ENCODE assay signal across 8 cellular contexts in the genomic region with DNA sequence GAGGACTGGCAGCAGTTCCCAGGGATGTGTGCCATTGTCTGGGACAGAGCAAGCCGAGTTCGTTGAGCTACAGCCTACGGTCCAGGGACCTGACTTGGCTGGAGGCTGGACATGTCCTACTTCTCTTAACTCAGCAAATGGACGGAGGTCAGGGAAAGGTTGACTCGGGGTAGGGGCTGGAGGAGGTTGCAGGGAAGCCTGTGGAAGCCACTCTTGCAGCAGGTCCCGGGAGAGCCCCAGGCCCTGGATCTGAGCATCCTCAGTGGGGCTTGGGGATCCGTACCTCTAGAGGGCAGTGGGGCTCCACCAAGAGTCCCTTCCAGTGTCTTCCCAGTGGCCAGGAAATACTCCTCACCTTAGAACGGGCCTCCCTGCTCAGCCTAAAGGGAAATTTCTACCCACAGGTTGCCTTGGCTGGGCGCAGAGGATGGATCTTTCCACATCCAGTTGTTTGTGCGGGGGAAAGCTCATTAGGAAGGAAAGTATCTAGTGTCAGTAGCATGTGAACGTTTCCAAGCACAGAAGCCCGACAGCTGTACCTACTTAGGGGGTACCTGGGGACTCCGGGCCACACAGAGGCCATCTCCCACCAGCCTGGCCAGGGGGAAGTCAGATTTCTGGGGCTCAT.
DNase-seq lines count a peak whose midpoint lies in the region; ATAC-seq and TF ChIP-seq lines count a peak whose summit lies in the region.

No MANE protein-coding gene starts in this region.

- H3K27ac Mint-ChIP-seq in Calu3 (ENCODE audit: unreplicated experiment) (no peak overlapping the region), neural crest cell (ENCODE audit: unreplicated experiment) (peak overlapping the region; percentile 81)

- no peak for TF ChIP-seq EP300 in stomach (IDR thresholded peaks at IDR 0.05)

- H3K9me3 ChIP-seq in OCI-LY1 (ENCODE audit: low read length) (no peaks in the 10 kb centered on the region), stomach (no peaks in the 10 kb centered on the region)

- TF ChIP-seq CTCF in Calu3 (IDR thresholded peaks at IDR 0.05; ENCODE audit: unreplicated experiment) (peak; percentile 87), OCI-LY1 (IDR thresholded peaks at IDR 0.05; ENCODE audit: low read length) (peak; percentile 78), neural crest cell (conservative IDR thresholded peaks at IDR 0.05) (peak; percentile 81), stomach (IDR thresholded peaks at IDR 0.05) (peak in 5 of 7 experiments; percentile 74 to 84 (median 75))

- H3K36me3 ChIP-seq in OCI-LY1 (ENCODE audit: insufficient read depth, low read length) (no peaks in the 10 kb centered on the region), stomach (no peaks in the 10 kb centered on the region)

- no peaks in the 10 kb centered on the region for H3F3A ChIP-seq in OCI-LY1 (ENCODE audit: insufficient read depth, low read length)

- peak; percentile 89 for DNase-seq in Calu3
- DNase-seq in activated T-cell treated with anti-CD3 and anti-CD28 coated beads, Interleukin-2, amount 50 U/mL, for 4 hours, result peak; percentile 55
- peak; percentile 44 for DNase-seq in fibroblast of gingiva (ENCODE audit: low read depth)
- DNase-seq in neural crest cell (ENCODE audit: low read depth, low spot score), result peak; percentile 61
- DNase-seq in stomach, result peak; percentile 78

- no peak for TF ChIP-seq POLR2A in stomach (IDR thresholded peaks at IDR 0.05)

- 37 to 45% (median 39%) methylated on average over 10 to 13 of the region's 13 CpGs for WGBS in stomach, 5 donors

- no TSS peak for BruUV-seq in Calu3 (replicated peaks; lab: Mats Ljungman, UMichigan)

- peak; percentile 48 for ATAC-seq in HG02870 (IDR thresholded peaks at IDR 0.05; ENCODE audit: unreplicated experiment)
- peak; percentile 85 to 91 for ATAC-seq in activated T-cell treated with anti-CD3 and anti-CD28 coated beads, Interleukin-2, amount 50 U/mL, for 4 hours
- no peak for ATAC-seq in GM21390 (IDR thresholded peaks at IDR 0.05; ENCODE audit: unreplicated experiment)

- H3K4me3 ChIP-seq in OCI-LY1 (ENCODE audit: low read depth, low read length, poor library complexity, severe bottlenecking) (no peak overlapping the region), stomach (no peak overlapping the region)

- H3K79me2 ChIP-seq in OCI-LY1 (ENCODE audit: insufficient read depth, low read length), result no peaks in the 10 kb centered on the region

- H3K9ac ChIP-seq in OCI-LY1 (ENCODE audit: low read length), result no peak overlapping the region

- no peaks in the 10 kb centered on the region for H4K20me1 ChIP-seq in OCI-LY1 (ENCODE audit: insufficient read depth, low read length)

- CTCF ChIA-PET in Calu3 (lab: Charles Lee), result interaction anchor here (0.8 to 3.1 kb wide), 4 partner anchors 21 to 756 kb away, joined by 3 to 19 read pairs (median 4); no protein-coding TSS in a partner anchor

- H3K4me1 Mint-ChIP-seq in Calu3 (ENCODE audit: low read depth, unreplicated experiment) (no peaks in the 10 kb centered on the region), neural crest cell (peaks cover 4% of the 10 kb centered on the region)
- H3K4me1 Mint-ChIP-seq in activated T-cell treated with anti-CD3 and anti-CD28 coated beads, Interleukin-2, amount 50 U/mL, for 4 hours (ENCODE audit: low read depth), result peaks cover 1% of the 10 kb centered on the region

- H2AFZ ChIP-seq in OCI-LY1 (ENCODE audit: low read length), result no peak overlapping the region

- H3K27me3 Mint-ChIP-seq in Calu3 (ENCODE audit: unreplicated experiment) (peaks cover 48% of the 10 kb centered on the region), neural crest cell (ENCODE audit: low read depth) (no peaks in the 10 kb centered on the region)
- H3K27me3 Mint-ChIP-seq in activated T-cell treated with anti-CD3 and anti-CD28 coated beads, Interleukin-2, amount 50 U/mL, for 4 hours (ENCODE audit: low read depth), result no peaks in the 10 kb centered on the region

- peaks cover under 1% of the 10 kb centered on the region for H3K4me1 ChIP-seq in OCI-LY1 (ENCODE audit: insufficient read depth, low read length, severe bottlenecking)
- peaks cover 20 to 28% (median 27%) of the 10 kb centered on the region in 4 donors for H3K4me1 ChIP-seq in stomach

- H3K4me3 Mint-ChIP-seq in Calu3 (ENCODE audit: low read depth, unreplicated experiment) (no peak overlapping the region), neural crest cell (no peak overlapping the region)
- no peak overlapping the region for H3K4me3 Mint-ChIP-seq in activated T-cell treated with anti-CD3 and anti-CD28 coated beads, Interleukin-2, amount 50 U/mL, for 4 hours

- H3K27ac ChIP-seq in OCI-LY1 (ENCODE audit: low read depth, low read length, poor library complexity, severe bottlenecking) (no peak overlapping the region), stomach (no peak overlapping the region)

- H3K9me2 ChIP-seq in OCI-LY1 (ENCODE audit: low read depth, low read length), result no peaks in the 10 kb centered on the region

- 0 out of 2 replicates have a peak, but pooled peaks cover 5% of the 10 kb centered on the region for H3K27me3 ChIP-seq in OCI-LY1 (ENCODE audit: insufficient read depth, low read length)
- H3K27me3 ChIP-seq in stomach, result no peaks in the 10 kb centered on the region

- intact Hi-C loops in Calu3 (cut with micrococcal nuclease; ENCODE audit: unreplicated experiment), result loop anchor here (1.0 to 5.0 kb wide), 3 partner anchors 223 to 711 kb away; no protein-coding TSS in a partner anchor
- intact Hi-C loops in stomach (cut with DNase I; ENCODE audit: low total_unique reads), result loop anchor here (5.0 kb wide), 1 partner anchor 225 kb away; no protein-coding TSS in a partner anchor

- H3K4me2 ChIP-seq in OCI-LY1 (ENCODE audit: low read length), result no peak overlapping the region

- H3K9me3 Mint-ChIP-seq in Calu3 (ENCODE audit: low read depth, unreplicated experiment) (no peaks in the 10 kb centered on the region), neural crest cell (no peaks in the 10 kb centered on the region)
- H3K9me3 Mint-ChIP-seq in activated T-cell treated with anti-CD3 and anti-CD28 coated beads, Interleukin-2, amount 50 U/mL, for 4 hours, result no peaks in the 10 kb centered on the region

- no peaks in the 10 kb centered on the region for H3K36me3 Mint-ChIP-seq in Calu3 (ENCODE audit: insufficient read depth, unreplicated experiment)
- H3K36me3 Mint-ChIP-seq in activated T-cell treated with anti-CD3 and anti-CD28 coated beads, Interleukin-2, amount 50 U/mL, for 4 hours (ENCODE audit: insufficient read depth), result peaks cover 3% of the 10 kb centered on the region
- no peaks in the 10 kb centered on the region for H3K36me3 Mint-ChIP-seq in neural crest cell (ENCODE audit: low read depth)
